Comparison of ENCODE assay signal across 8 cellular contexts in genomic region chr2:240566203-240567136, GRCh38. TPM values are rescaled to one million over a fixed set of nuclear protein-coding genes. Genes with fewer than 3 reads are reported as not detected.
DNase-seq lines count a peak whose midpoint lies in the region; ATAC-seq and TF ChIP-seq lines count a peak whose summit lies in the region.

No MANE protein-coding gene starts in this region.

- H3K27me3 Mint-ChIP-seq in IgD-negative memory B cell, result no peaks in the 10 kb centered on the region
- no peaks in the 10 kb centered on the region for H3K27me3 Mint-ChIP-seq in activated T-helper 2 cell treated with anti-CD3 and anti-CD28 coated beads, Interferon-gamma antibody, Interleukin-2, Interleukin-4, amounts not matched to agents 10 μg/mL and 5 μg/mL and 100 μg/mL, durations not matched to agents 14 hours and 24 hours and 36 hours (ENCODE audit: low read depth)

- H3K4me3 Mint-ChIP-seq in IgD-negative memory B cell, result peak overlapping the region; percentile 86 to 98 (median 96)
- H3K4me3 Mint-ChIP-seq in activated T-helper 2 cell treated with anti-CD3 and anti-CD28 coated beads, Interferon-gamma antibody, Interleukin-2, Interleukin-4, amounts not matched to agents 10 μg/mL and 5 μg/mL and 100 μg/mL, durations not matched to agents 14 hours and 24 hours and 36 hours (ENCODE audit: low read depth), result peak overlapping the region; percentile 94

- H4K8ac ChIP-seq in neuronal stem cell (ENCODE audit: low read depth, low read length), result no peak overlapping the region

- H4K91ac ChIP-seq in neuronal stem cell (ENCODE audit: low read depth, low read length, poor library complexity), result peak overlapping the region; percentile 53

- H3K4ac ChIP-seq in neuronal stem cell (ENCODE audit: low read length), result peak overlapping the region; percentile 96

- H2AK5ac ChIP-seq in neuronal stem cell (ENCODE audit: low read depth, low read length), result peak overlapping the region; percentile 98

- H3K4me2 ChIP-seq in neuronal stem cell (ENCODE audit: insufficient read depth, low read length, poor library complexity, severe bottlenecking), result peak overlapping the region; percentile 52

- H3K79me1 ChIP-seq in neuronal stem cell (ENCODE audit: low read depth, low read length), result peaks cover 2% of the 10 kb centered on the region

- WGBS in neuronal stem cell (ENCODE audit: extremely low coverage in 2 of 2, insufficient read length in 2 of 2, insufficient replicate concordance in 1 of 2), 2 donors, result no CpG with 5 or more reads among the region's 53 CpGs

- peak overlapping the region; percentile 87 for H2BK5ac ChIP-seq in neuronal stem cell (ENCODE audit: low read length)

- H3K36me3 Mint-ChIP-seq in IgD-negative memory B cell, result peaks cover 6% of the 10 kb centered on the region
- H3K36me3 Mint-ChIP-seq in activated T-helper 2 cell treated with anti-CD3 and anti-CD28 coated beads, Interferon-gamma antibody, Interleukin-2, Interleukin-4, amounts not matched to agents 10 μg/mL and 5 μg/mL and 100 μg/mL, durations not matched to agents 14 hours and 24 hours and 36 hours (ENCODE audit: low read depth), result peaks cover 38% of the 10 kb centered on the region

- peak overlapping the region; percentile 74 for H2BK120ac ChIP-seq in neuronal stem cell (ENCODE audit: low read depth, low read length)

- H3K9me3 Mint-ChIP-seq in IgD-negative memory B cell, result no peaks in the 10 kb centered on the region
- no peaks in the 10 kb centered on the region for H3K9me3 Mint-ChIP-seq in activated T-helper 2 cell treated with anti-CD3 and anti-CD28 coated beads, Interferon-gamma antibody, Interleukin-2, Interleukin-4, amounts not matched to agents 10 μg/mL and 5 μg/mL and 100 μg/mL, durations not matched to agents 14 hours and 24 hours and 36 hours

- DNase-seq in DMS79 treated with DMSO at 0.1 percent for 48 hours (lab: John Stamatoyannopoulos, UW) (peak; percentile 70), RPMI7951 (ENCODE audit: low read depth) (peak; percentile 90), fibroblast of the aortic adventitia (ENCODE audit: low read depth) (peak; percentile 74), neuronal stem cell (ENCODE audit: low spot score) (peak; percentile 73), superior temporal gyrus (ENCODE audit: extremely low spot score) (peak; percentile 78)
- peak; percentile 93 for DNase-seq in activated T-helper 2 cell treated with anti-CD3 and anti-CD28 coated beads, Interferon-gamma antibody, Interleukin-2, Interleukin-4, amounts not matched to agents 10 μg/mL and 5 μg/mL and 100 μg/mL, durations not matched to agents 14 hours and 24 hours and 36 hours (ENCODE audit: low spot score)

- intact Hi-C loops in activated T-helper 2 cell treated with anti-CD3 and anti-CD28 coated beads, Interferon-gamma antibody, Interleukin-2, Interleukin-4, amounts not matched to agents 10 μg/mL and 5 μg/mL and 100 μg/mL, durations not matched to agents 14 hours and 24 hours and 36 hours (cut with micrococcal nuclease), result loop anchor here (1.0 to 10.0 kb wide), 3 partner anchors 55 to 588 kb away; partner anchors contain the start of gene PPP1R7

- peak overlapping the region; percentile 97 for H2BK15ac ChIP-seq in neuronal stem cell (ENCODE audit: low read length)

- peaks cover 0 to 8% of the 10 kb centered on the region in 2 donors for H3K36me3 ChIP-seq in neuronal stem cell (replicated peaks in 1 of 2; ENCODE audit: control insufficient read depth in 2 of 2, insufficient read depth in 2 of 2, low read length in 2 of 2)

- peak overlapping the region; percentile 4 for H3K14ac ChIP-seq in neuronal stem cell (ENCODE audit: low read length)

- H3K4me3 ChIP-seq in fibroblast of the aortic adventitia (ENCODE audit: low read depth, low read length) (peak overlapping the region; percentile 79), neuronal stem cell (ENCODE audit: low read length in 2 of 2) (peak overlapping the region; percentile 4 to 57)

- no peak overlapping the region for H3K27ac ChIP-seq in neuronal stem cell (replicated peaks; ENCODE audit: low read length)

- H2AFZ ChIP-seq in neuronal stem cell (ENCODE audit: low read length), result peak overlapping the region; percentile 92

- H3K27me3 ChIP-seq in neuronal stem cell (ENCODE audit: control insufficient read depth in 3 of 3, insufficient read depth in 3 of 3, low read depth in 1 of 3, low read length in 3 of 3), result peaks cover 0 to 32% (median 16%) of the 10 kb centered on the region in 3 experiments

- peak overlapping the region; percentile 94 for H2BK12ac ChIP-seq in neuronal stem cell (ENCODE audit: low read length)

- H3K18ac ChIP-seq in neuronal stem cell (ENCODE audit: low read length), result peak overlapping the region; percentile 96

- peaks cover 0 to 4% of the 10 kb centered on the region in 2 donors for H3K9me3 ChIP-seq in neuronal stem cell (replicated peaks in 1 of 2; ENCODE audit: control insufficient read depth in 2 of 2, insufficient read depth in 1 of 2, low read depth in 1 of 2, low read length in 2 of 2)

- H3K4me1 Mint-ChIP-seq in IgD-negative memory B cell, result peaks cover 30 to 55% (median 37%) of the 10 kb centered on the region in 3 donors
- peaks cover 61% of the 10 kb centered on the region for H3K4me1 Mint-ChIP-seq in activated T-helper 2 cell treated with anti-CD3 and anti-CD28 coated beads, Interferon-gamma antibody, Interleukin-2, Interleukin-4, amounts not matched to agents 10 μg/mL and 5 μg/mL and 100 μg/mL, durations not matched to agents 14 hours and 24 hours and 36 hours (ENCODE audit: low read depth)

- peak overlapping the region; percentile 94 to 97 (median 96) for H3K27ac Mint-ChIP-seq in IgD-negative memory B cell
- peak overlapping the region; percentile 97 for H3K27ac Mint-ChIP-seq in activated T-helper 2 cell treated with anti-CD3 and anti-CD28 coated beads, Interferon-gamma antibody, Interleukin-2, Interleukin-4, amounts not matched to agents 10 μg/mL and 5 μg/mL and 100 μg/mL, durations not matched to agents 14 hours and 24 hours and 36 hours

- peak; percentile 74 for TF ChIP-seq CTCF in fibroblast of the aortic adventitia (IDR thresholded peaks at IDR 0.05; ENCODE audit: insufficient read depth, low read length)

- H3K9ac ChIP-seq in neuronal stem cell (ENCODE audit: low read depth, low read length, poor library complexity), result peak overlapping the region; percentile 72

- peak; percentile 40 for ATAC-seq in GM21528 (IDR thresholded peaks at IDR 0.05; ENCODE audit: low FRiP score, unreplicated experiment)

- H3K4me1 ChIP-seq in neuronal stem cell (ENCODE audit: control insufficient read depth in 2 of 2, insufficient read depth in 1 of 2, low read depth in 1 of 2, low read length in 2 of 2), result peaks cover 25 to 28% of the 10 kb centered on the region in 2 donors

- peak overlapping the region; percentile 93 for H3K23ac ChIP-seq in neuronal stem cell (ENCODE audit: low read depth, low read length, poor library complexity)

RNA-seq across cellular contexts. Expression of gene RNPEPL1, which starts 1.8 kb away (rescaled TPM):
- polyA plus RNA-seq in IgD-negative memory B cell, result 22.6 TPM
- total RNA-seq in RPMI7951 (2014; rRNA removed; shearing (Covaris generic)), result 13.1 and 15.4 TPM in 2 replicates
- 67.3 and 71.3 TPM in 2 replicates for total RNA-seq in activated T-helper 2 cell treated with anti-CD3 and anti-CD28 coated beads, Interferon-gamma antibody, Interleukin-2, Interleukin-4, amounts not matched to agents 10 μg/mL and 5 μg/mL and 100 μg/mL, durations not matched to agents 14 hours and 24 hours and 36 hours
- 11.3 and 12.7 TPM in 2 replicates for total RNA-seq in fibroblast of the aortic adventitia (ENCODE audit: low replicate concordance)
- 15.2 TPM for polyA plus RNA-seq in neuronal stem cell (2013, experiment 1 of 2)
- polyA plus RNA-seq in neuronal stem cell (2013, experiment 2 of 2), result 15.3 TPM

RNA-seq across cellular contexts. Expression of gene DUSP28, which starts 6.3 kb away (rescaled TPM):
- 23.4 TPM for polyA plus RNA-seq in IgD-negative memory B cell
- total RNA-seq in RPMI7951 (2014; rRNA removed; shearing (Covaris generic)), result 5.3 and 11.7 TPM in 2 replicates
- total RNA-seq in activated T-helper 2 cell treated with anti-CD3 and anti-CD28 coated beads, Interferon-gamma antibody, Interleukin-2, Interleukin-4, amounts not matched to agents 10 μg/mL and 5 μg/mL and 100 μg/mL, durations not matched to agents 14 hours and 24 hours and 36 hours, result 4.8 and 6.5 TPM in 2 replicates
- total RNA-seq in fibroblast of the aortic adventitia (ENCODE audit: low replicate concordance), result 3.6 and 6.1 TPM in 2 replicates
- polyA plus RNA-seq in neuronal stem cell (2013, experiment 1 of 2), result 3.8 TPM
- polyA plus RNA-seq in neuronal stem cell (2013, experiment 2 of 2), result 3.2 TPM

RNA-seq across cellular contexts. Expression of gene ANKMY1, which starts 8.7 kb away (rescaled TPM):
- 18.4 TPM for polyA plus RNA-seq in IgD-negative memory B cell
- 3.6 and 4.0 TPM in 2 replicates for total RNA-seq in RPMI7951 (2014; rRNA removed; shearing (Covaris generic))
- total RNA-seq in activated T-helper 2 cell treated with anti-CD3 and anti-CD28 coated beads, Interferon-gamma antibody, Interleukin-2, Interleukin-4, amounts not matched to agents 10 μg/mL and 5 μg/mL and 100 μg/mL, durations not matched to agents 14 hours and 24 hours and 36 hours, result 23.7 and 25.1 TPM in 2 replicates
- total RNA-seq in fibroblast of the aortic adventitia (ENCODE audit: low replicate concordance), result 10.7 and 11.0 TPM in 2 replicates
- polyA plus RNA-seq in neuronal stem cell (2013, experiment 1 of 2), result 4.1 TPM
- 4.3 TPM for polyA plus RNA-seq in neuronal stem cell (2013, experiment 2 of 2)

RNA-seq across cellular contexts. Expression of gene CAPN10, which starts 20.1 kb away (rescaled TPM):
- 18.2 TPM for polyA plus RNA-seq in IgD-negative memory B cell
- total RNA-seq in RPMI7951 (2014; rRNA removed; shearing (Covaris generic)), result 11.4 and 14.0 TPM in 2 replicates
- 49.6 and 51.1 TPM in 2 replicates for total RNA-seq in activated T-helper 2 cell treated with anti-CD3 and anti-CD28 coated beads, Interferon-gamma antibody, Interleukin-2, Interleukin-4, amounts not matched to agents 10 μg/mL and 5 μg/mL and 100 μg/mL, durations not matched to agents 14 hours and 24 hours and 36 hours
- total RNA-seq in fibroblast of the aortic adventitia (ENCODE audit: low replicate concordance), result 14.3 and 44.2 TPM in 2 replicates
- polyA plus RNA-seq in neuronal stem cell (2013, experiment 1 of 2), result 24.5 TPM
- 23.9 TPM for polyA plus RNA-seq in neuronal stem cell (2013, experiment 2 of 2)

RNA-seq across cellular contexts. Expression of gene GPR35, which starts 58.8 kb away (rescaled TPM):
- polyA plus RNA-seq in IgD-negative memory B cell, result not detected
- 0.10 and 0.12 TPM in 2 replicates for total RNA-seq in RPMI7951 (2014; rRNA removed; shearing (Covaris generic))
- total RNA-seq in activated T-helper 2 cell treated with anti-CD3 and anti-CD28 coated beads, Interferon-gamma antibody, Interleukin-2, Interleukin-4, amounts not matched to agents 10 μg/mL and 5 μg/mL and 100 μg/mL, durations not matched to agents 14 hours and 24 hours and 36 hours, result 24.9 and 27.4 TPM in 2 replicates
- total RNA-seq in fibroblast of the aortic adventitia (ENCODE audit: low replicate concordance), result 0.09 and 0.25 TPM in 2 replicates
- 0.92 TPM for polyA plus RNA-seq in neuronal stem cell (2013, experiment 1 of 2)
- 0.96 TPM for polyA plus RNA-seq in neuronal stem cell (2013, experiment 2 of 2)
